In the genomic region with DNA sequence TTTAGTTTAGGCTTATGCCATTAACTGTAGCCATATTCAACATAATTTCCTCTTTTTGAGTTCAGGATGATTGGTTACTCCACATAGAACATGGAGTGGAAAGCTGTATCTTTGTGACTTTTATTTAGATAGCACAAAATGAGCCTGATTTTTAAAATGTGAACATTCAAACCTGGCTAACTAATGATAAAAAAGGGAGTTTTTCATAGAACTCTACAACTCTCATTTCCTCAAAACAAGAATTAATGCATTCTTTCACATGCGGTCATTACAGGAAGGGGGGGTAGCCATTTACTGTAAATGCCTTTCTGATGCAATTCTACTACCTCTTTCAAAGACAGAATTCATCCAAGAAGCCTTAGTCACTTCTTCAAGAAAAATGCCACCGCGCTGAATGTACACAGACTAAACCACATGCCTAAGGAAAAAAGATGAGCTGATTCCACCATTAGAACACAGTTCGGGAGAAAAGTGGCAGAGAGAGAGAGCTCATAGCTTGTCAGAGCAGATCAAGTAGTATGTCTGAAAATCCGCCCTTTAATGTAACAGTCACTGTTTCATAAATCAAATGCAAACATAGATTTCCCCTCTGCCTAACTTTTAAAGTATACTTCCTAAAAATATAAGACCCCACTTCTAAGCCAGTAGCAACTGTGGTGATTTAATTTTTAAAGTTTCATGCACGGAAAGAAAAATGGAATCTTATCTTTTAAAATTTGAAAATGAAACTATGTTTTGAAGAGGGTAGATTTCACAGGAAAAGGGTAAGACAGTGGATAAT, we compare ENCODE assay signal across 1 cellular context.
TF ChIP-seq lines count a peak whose summit lies in the region.

No MANE protein-coding gene starts in this region.

TF ChIP-seq in GM23338, 12 proteins besides CTCF, POLR2A, EP300 and RAD21 (continued from another document):
- TF ChIP-seq, protein P1, sequence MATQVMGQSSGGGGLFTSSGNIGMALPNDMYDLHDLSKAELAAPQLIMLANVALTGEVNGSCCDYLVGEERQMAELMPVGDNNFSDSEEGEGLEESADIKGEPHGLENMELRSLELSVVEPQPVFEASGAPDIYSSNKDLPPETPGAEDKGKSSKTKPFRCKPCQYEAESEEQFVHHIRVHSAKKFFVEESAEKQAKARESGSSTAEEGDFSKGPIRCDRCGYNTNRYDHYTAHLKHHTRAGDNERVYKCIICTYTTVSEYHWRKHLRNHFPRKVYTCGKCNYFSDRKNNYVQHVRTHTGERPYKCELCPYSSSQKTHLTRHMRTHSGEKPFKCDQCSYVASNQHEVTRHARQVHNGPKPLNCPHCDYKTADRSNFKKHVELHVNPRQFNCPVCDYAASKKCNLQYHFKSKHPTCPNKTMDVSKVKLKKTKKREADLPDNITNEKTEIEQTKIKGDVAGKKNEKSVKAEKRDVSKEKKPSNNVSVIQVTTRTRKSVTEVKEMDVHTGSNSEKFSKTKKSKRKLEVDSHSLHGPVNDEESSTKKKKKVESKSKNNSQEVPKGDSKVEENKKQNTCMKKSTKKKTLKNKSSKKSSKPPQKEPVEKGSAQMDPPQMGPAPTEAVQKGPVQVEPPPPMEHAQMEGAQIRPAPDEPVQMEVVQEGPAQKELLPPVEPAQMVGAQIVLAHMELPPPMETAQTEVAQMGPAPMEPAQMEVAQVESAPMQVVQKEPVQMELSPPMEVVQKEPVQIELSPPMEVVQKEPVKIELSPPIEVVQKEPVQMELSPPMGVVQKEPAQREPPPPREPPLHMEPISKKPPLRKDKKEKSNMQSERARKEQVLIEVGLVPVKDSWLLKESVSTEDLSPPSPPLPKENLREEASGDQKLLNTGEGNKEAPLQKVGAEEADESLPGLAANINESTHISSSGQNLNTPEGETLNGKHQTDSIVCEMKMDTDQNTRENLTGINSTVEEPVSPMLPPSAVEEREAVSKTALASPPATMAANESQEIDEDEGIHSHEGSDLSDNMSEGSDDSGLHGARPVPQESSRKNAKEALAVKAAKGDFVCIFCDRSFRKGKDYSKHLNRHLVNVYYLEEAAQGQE (IDR thresholded peaks at IDR 0.05; ENCODE audit: unreplicated experiment) = no peak
- TF ChIP-seq, protein P2, sequence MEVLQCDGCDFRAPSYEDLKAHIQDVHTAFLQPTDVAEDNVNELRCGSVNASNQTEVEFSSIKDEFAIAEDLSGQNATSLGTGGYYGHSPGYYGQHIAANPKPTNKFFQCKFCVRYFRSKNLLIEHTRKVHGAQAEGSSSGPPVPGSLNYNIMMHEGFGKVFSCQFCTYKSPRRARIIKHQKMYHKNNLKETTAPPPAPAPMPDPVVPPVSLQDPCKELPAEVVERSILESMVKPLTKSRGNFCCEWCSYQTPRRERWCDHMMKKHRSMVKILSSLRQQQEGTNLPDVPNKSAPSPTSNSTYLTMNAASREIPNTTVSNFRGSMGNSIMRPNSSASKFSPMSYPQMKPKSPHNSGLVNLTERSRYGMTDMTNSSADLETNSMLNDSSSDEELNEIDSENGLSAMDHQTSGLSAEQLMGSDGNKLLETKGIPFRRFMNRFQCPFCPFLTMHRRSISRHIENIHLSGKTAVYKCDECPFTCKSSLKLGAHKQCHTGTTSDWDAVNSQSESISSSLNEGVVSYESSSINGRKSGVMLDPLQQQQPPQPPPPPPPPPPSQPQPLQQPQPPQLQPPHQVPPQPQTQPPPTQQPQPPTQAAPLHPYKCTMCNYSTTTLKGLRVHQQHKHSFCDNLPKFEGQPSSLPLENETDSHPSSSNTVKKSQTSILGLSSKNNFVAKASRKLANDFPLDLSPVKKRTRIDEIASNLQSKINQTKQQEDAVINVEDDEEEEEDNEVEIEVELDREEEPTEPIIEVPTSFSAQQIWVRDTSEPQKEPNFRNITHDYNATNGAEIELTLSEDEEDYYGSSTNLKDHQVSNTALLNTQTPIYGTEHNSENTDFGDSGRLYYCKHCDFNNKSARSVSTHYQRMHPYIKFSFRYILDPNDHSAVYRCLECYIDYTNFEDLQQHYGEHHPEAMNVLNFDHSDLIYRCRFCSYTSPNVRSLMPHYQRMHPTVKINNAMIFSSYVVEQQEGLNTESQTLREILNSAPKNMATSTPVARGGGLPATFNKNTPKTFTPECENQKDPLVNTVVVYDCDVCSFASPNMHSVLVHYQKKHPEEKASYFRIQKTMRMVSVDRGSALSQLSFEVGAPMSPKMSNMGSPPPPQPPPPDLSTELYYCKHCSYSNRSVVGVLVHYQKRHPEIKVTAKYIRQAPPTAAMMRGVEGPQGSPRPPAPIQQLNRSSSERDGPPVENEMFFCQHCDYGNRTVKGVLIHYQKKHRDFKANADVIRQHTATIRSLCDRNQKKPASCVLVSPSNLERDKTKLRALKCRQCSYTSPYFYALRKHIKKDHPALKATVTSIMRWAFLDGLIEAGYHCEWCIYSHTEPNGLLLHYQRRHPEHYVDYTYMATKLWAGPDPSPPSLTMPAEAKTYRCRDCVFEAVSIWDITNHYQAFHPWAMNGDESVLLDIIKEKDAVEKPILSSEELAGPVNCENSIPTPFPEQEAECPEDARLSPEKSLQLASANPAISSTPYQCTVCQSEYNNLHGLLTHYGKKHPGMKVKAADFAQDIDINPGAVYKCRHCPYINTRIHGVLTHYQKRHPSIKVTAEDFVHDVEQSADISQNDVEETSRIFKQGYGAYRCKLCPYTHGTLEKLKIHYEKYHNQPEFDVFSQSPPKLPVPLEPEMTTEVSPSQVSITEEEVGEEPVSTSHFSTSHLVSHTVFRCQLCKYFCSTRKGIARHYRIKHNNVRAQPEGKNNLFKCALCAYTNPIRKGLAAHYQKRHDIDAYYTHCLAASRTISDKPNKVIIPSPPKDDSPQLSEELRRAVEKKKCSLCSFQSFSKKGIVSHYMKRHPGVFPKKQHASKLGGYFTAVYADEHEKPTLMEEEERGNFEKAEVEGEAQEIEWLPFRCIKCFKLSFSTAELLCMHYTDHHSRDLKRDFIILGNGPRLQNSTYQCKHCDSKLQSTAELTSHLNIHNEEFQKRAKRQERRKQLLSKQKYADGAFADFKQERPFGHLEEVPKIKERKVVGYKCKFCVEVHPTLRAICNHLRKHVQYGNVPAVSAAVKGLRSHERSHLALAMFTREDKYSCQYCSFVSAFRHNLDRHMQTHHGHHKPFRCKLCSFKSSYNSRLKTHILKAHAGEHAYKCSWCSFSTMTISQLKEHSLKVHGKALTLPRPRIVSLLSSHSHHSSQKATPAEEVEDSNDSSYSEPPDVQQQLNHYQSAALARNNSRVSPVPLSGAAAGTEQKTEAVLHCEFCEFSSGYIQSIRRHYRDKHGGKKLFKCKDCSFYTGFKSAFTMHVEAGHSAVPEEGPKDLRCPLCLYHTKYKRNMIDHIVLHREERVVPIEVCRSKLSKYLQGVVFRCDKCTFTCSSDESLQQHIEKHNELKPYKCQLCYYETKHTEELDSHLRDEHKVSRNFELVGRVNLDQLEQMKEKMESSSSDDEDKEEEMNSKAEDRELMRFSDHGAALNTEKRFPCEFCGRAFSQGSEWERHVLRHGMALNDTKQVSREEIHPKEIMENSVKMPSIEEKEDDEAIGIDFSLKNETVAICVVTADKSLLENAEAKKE (CRISPR knock-in tag; IDR thresholded peaks at IDR 0.05) = no peak
TF ChIP-seq in GM23338: peak in this region for 0.
